In genomic region chr19:46983097-46983496, GRCh38 we compare ENCODE assay signal across 24 cellular contexts. TPM values are rescaled to one million over a fixed set of nuclear protein-coding genes. Genes with fewer than 3 reads are reported as not detected.
DNase-seq lines count a peak whose midpoint lies in the region; ATAC-seq, FAIRE-seq and TF ChIP-seq lines count a peak whose summit lies in the region.
"Had no signal": no experiment of that assay in that cellular context is flagged by ENCODE, and none has a peak within 500 bp of the region (broad histone marks: within the 10 kb centered on the region; RNA-seq: fewer than 3 reads in every experiment).

No MANE protein-coding gene starts in this region.

- H3K27ac ChIP-seq in 22Rv1 (peak overlapping the region; percentile 61; the same call in 1 of the 2 replicates), K562 (ENCODE audit: extremely low read depth, low read depth, low read length) (no peak overlapping the region), osteoblast (ENCODE audit: low read depth, low read length) (peak overlapping the region; percentile 82)
- H3K27ac ChIP-seq: BLaER1, Peyer's patch, SK-N-MC had no signal

- intact Hi-C loops in K562 (cut with micrococcal nuclease), result no loop called here

- no peak for TF ChIP-seq EP300 in K562 (IDR thresholded peaks at IDR 0.05; ENCODE audit: low read length)

- POLR2A ChIA-PET in K562 (lab: Yijun Ruan, JAX), result no interaction called here

- H2AFZ ChIP-seq in K562 (ENCODE audit: low read depth, low read length) (no peak overlapping the region), osteoblast (ENCODE audit: low read length) (no peak overlapping the region)

- TF ChIP-seq POLR2A in K562 (conservative IDR thresholded peaks at IDR 0.05), result no peak

- no peak for FAIRE-seq in K562 (lab: Jason Lieb, UNC)
- FAIRE-seq: D721Med, G401.6 had no signal

- H3K4me3 Mint-ChIP-seq in HFFc6, result no peak overlapping the region
- no peak overlapping the region for H3K4me3 Mint-ChIP-seq in stimulated activated memory B cell treated with anti-CD40 and anti-IgM and Interleukin-4, amounts not matched to agents 10 μg/mL and 1 μg/mL and 100 μg/mL, for 72 hours
- H3K4me3 Mint-ChIP-seq: CD4-positive, CD25-positive, alpha-beta regulatory T cell had no signal

- H3K4me3 ChIP-seq in K562 (no peak overlapping the region), osteoblast (ENCODE audit: insufficient read depth, low read length) (no peak overlapping the region)
- H3K4me3 ChIP-seq: BLaER1, MG63, Peyer's patch, SK-N-MC had no signal

- H3K9me3 Mint-ChIP-seq in HFFc6, result no peaks in the 10 kb centered on the region
- H3K9me3 Mint-ChIP-seq in stimulated activated memory B cell treated with anti-CD40 and anti-IgM and Interleukin-4, amounts not matched to agents 10 μg/mL and 1 μg/mL and 100 μg/mL, for 72 hours, result no peaks in the 10 kb centered on the region
- H3K9me3 Mint-ChIP-seq: CD4-positive, CD25-positive, alpha-beta regulatory T cell had no signal

- peaks cover 6% of the 10 kb centered on the region for H3K27me3 Mint-ChIP-seq in HFFc6 (ENCODE audit: insufficient read depth)
- H3K27me3 Mint-ChIP-seq in stimulated activated memory B cell treated with anti-CD40 and anti-IgM and Interleukin-4, amounts not matched to agents 10 μg/mL and 1 μg/mL and 100 μg/mL, for 72 hours, result no peaks in the 10 kb centered on the region
- H3K27me3 Mint-ChIP-seq: CD4-positive, CD25-positive, alpha-beta regulatory T cell had no signal

- no peaks in the 10 kb centered on the region for H3K9me3 ChIP-seq in K562 (replicated peaks; ENCODE audit: control insufficient read depth, insufficient read depth, low read depth, low read length)
- no peaks in the 10 kb centered on the region for H3K9me3 ChIP-seq in osteoblast (ENCODE audit: low read depth, low read length)
- H3K9me3 ChIP-seq: BLaER1, MG63, Peyer's patch had no signal

- H3K9ac ChIP-seq in K562 (ENCODE audit: insufficient read depth in 1 of 2, low read depth in 2 of 2, low read length in 2 of 2), result no peak overlapping the region
- H3K9ac ChIP-seq: BLaER1 had no signal

- in situ Hi-C loops in K562 (cut with MboI) (no loop called here), G401 (cut with HindIII; ENCODE audit: low sequenced_read_pairs) (loop anchor here (25.0 kb wide), 1 partner anchor 96 kb away; no protein-coding TSS in a partner anchor)

- H3K4me2 ChIP-seq in K562 (ENCODE audit: insufficient read depth, low read length), result no peak overlapping the region
- no peak overlapping the region for H3K4me2 ChIP-seq in osteoblast (ENCODE audit: insufficient read depth, low read length)
- H3K4me2 ChIP-seq: BLaER1 had no signal

- 87% methylated on average over 6 of the region's 6 CpGs for WGBS in K562 (ENCODE audit: insufficient coverage, low coverage, missing lambda C conversion rate)

- H3K36me3 ChIP-seq in K562 (ENCODE audit: control insufficient read depth, insufficient read depth, low read length), result peaks cover under 1% of the 10 kb centered on the region; the same call in 2 of the 3 replicates
- peaks cover 7% of the 10 kb centered on the region for H3K36me3 ChIP-seq in osteoblast (ENCODE audit: insufficient read depth, low read length)

- CTCF ChIA-PET in K562 (lab: Yijun Ruan, JAX; ENCODE audit: low intra/inter-chr PET ratio), result no interaction called here

- ATAC-seq in K562 (no peak), HG03196 (IDR thresholded peaks at IDR 0.05; ENCODE audit: unreplicated experiment) (no peak)
- ATAC-seq in stimulated activated memory B cell treated with anti-CD40 and anti-IgM and Interleukin-4, amounts not matched to agents 10 μg/mL and 1 μg/mL and 100 μg/mL, for 72 hours, result no peak

- H3K4me1 ChIP-seq in K562 (replicated peaks in 1 of 2; ENCODE audit: control insufficient read depth in 2 of 2, insufficient read depth in 2 of 2, low read length in 2 of 2), result peaks cover under 1 to 10% of the 10 kb centered on the region in 2 experiments; a peak in 4 of 5 replicates
- H3K4me1 ChIP-seq in osteoblast (ENCODE audit: insufficient read depth, low read length), result peaks cover 44% of the 10 kb centered on the region

- no TSS peak for BruUV-seq in K562 (replicated peaks; lab: Mats Ljungman, UMichigan)

- H3K36me3 Mint-ChIP-seq in HFFc6 (ENCODE audit: low read depth), result peaks cover 13% of the 10 kb centered on the region
- H3K36me3 Mint-ChIP-seq in stimulated activated memory B cell treated with anti-CD40 and anti-IgM and Interleukin-4, amounts not matched to agents 10 μg/mL and 1 μg/mL and 100 μg/mL, for 72 hours, result peaks cover 8% of the 10 kb centered on the region
- H3K36me3 Mint-ChIP-seq: CD4-positive, CD25-positive, alpha-beta regulatory T cell had no signal

- H3K27me3 ChIP-seq in K562 (ENCODE audit: control insufficient read depth in 2 of 2, insufficient read depth in 2 of 2, low read length in 2 of 2) (no peaks in the 10 kb centered on the region), osteoblast (ENCODE audit: insufficient read depth, low read length) (no peaks in the 10 kb centered on the region)
- H3K27me3 ChIP-seq: BLaER1, MG63, Peyer's patch had no signal

- TF ChIP-seq CTCF in 22Rv1 (IDR thresholded peaks at IDR 0.05) (no peak), HFFc6 (IDR thresholded peaks at IDR 0.05) (no peak), K562 (IDR thresholded peaks at IDR 0.05 in 2 of 3, conservative IDR thresholded peaks at IDR 0.05 in 1 of 3; ENCODE audit: insufficient read depth in 2 of 3, low read depth in 1 of 3, low read length in 3 of 3) (no peak), osteoblast (IDR thresholded peaks at IDR 0.05; ENCODE audit: extremely low read depth, low read depth, low read length) (no peak)

- TF ChIP-seq RAD21 in K562 (CRISPR knock-in tag; conservative IDR thresholded peaks at IDR 0.05 in 1 of 2, IDR thresholded peaks at IDR 0.05 in 1 of 2), result no peak

- H3K4me1 Mint-ChIP-seq in HFFc6 (ENCODE audit: low read depth), result peaks cover 61% of the 10 kb centered on the region
- peaks cover 23% of the 10 kb centered on the region for H3K4me1 Mint-ChIP-seq in stimulated activated memory B cell treated with anti-CD40 and anti-IgM and Interleukin-4, amounts not matched to agents 10 μg/mL and 1 μg/mL and 100 μg/mL, for 72 hours

- DNase-seq in HFFc6, result no peak
- DNase-seq in K562 (ENCODE audit: extremely low read depth in 1 of 4, low spot score in 3 of 4), result no peak
- no peak for DNase-seq in osteoblast (ENCODE audit: insufficient read length, low spot score, missing footprints)
- DNase-seq in G401 (ENCODE audit: low spot score), result no peak
- DNase-seq in NCI-H345 treated with DMSO at 0.1 percent for 48 hours (lab: John Stamatoyannopoulos, UW; ENCODE audit: unreplicated experiment), result no peak
- DNase-seq: CD4-positive, CD25-positive, alpha-beta regulatory T cell; GOT3; KG1; NCI-H1694; NCI-H2029 treated with DMSO at 0.1 percent for 48 hours; NCI-H526 treated with DMSO at 0.1 percent for 48 hours; OCI-M1; Peyer's patch; SIG-M5 had no signal

- peak overlapping the region; percentile 49; the same call in 1 of the 2 replicates for H3K27ac Mint-ChIP-seq in HFFc6
- H3K27ac Mint-ChIP-seq in stimulated activated memory B cell treated with anti-CD40 and anti-IgM and Interleukin-4, amounts not matched to agents 10 μg/mL and 1 μg/mL and 100 μg/mL, for 72 hours, result no peak overlapping the region

- peaks cover 3% of the 10 kb centered on the region for H3K9me1 ChIP-seq in K562 (ENCODE audit: control insufficient read depth, insufficient read depth, low read length)

- H3K79me2 ChIP-seq in K562 (ENCODE audit: control insufficient read depth, insufficient read depth, low read length) (no peaks in the 10 kb centered on the region; the same call in 2 of the 3 replicates), osteoblast (ENCODE audit: insufficient read depth, low read length) (peaks cover 63% of the 10 kb centered on the region)

- H4K20me1 ChIP-seq in K562 (replicated peaks; ENCODE audit: control insufficient read depth, insufficient read depth, low read length) (no peaks in the 10 kb centered on the region), osteoblast (ENCODE audit: insufficient read depth, low read length) (no peaks in the 10 kb centered on the region)

TF ChIP-seq in K562, 482 proteins besides CTCF, POLR2A, EP300 and RAD21:
- no peak for TF ChIP-seq TFAP4 (CRISPR knock-in tag; IDR thresholded peaks at IDR 0.05; ENCODE audit: borderline replicate concordance)
- 0 out of 4 replicates have a peak, but pooled peaks have one; percentile 21 to 23 for TF ChIP-seq KDM1A (IDR thresholded peaks at IDR 0.05)
- peak; percentile 62; the same call in 1 of the 2 replicates for TF ChIP-seq BCOR (IDR thresholded peaks at IDR 0.05)
- peak; percentile 88 for TF ChIP-seq RBM25 (IDR thresholded peaks at IDR 0.05; ENCODE audit: low read depth, low read length, severe bottlenecking)

RNA-seq across cellular contexts. Expression of gene NPAS1, which starts 36.5 kb away (rescaled TPM):
- total RNA-seq in HFFc6 (2021; fragmentation: NEBNext Ultra II Directional; extraction: Animal tissue kit (Norgen Biotek cat#: 25700)), result 10 to 100 TPM in 1 of 6 experiments, 1 to 10 TPM in 5; 2.2 to 11.5 (median 3.6) TPM
- 1.2 and 8.1 TPM in 2 replicates for total RNA-seq in K562 (2011; cell fraction: chromatin; rRNA removed; ENCODE audit: low replicate concordance)
- total RNA-seq in K562 (2011; cell fraction: nucleolus; rRNA removed), result 4.9 and 6.5 TPM in 2 replicates
- total RNA-seq in K562 (2011; cell fraction: nucleoplasm; rRNA removed), result 2.3 and 3.4 TPM in 2 replicates
- total RNA-seq in K562 (2014; rRNA removed) (1.2 and 2.0 TPM in 2 replicates), K562 (2014; rRNA removed; fragmentation: Illumina TruSeq; extraction: Trizol) (0.13 and 0.58 TPM in 2 replicates), K562 (2015; rRNA removed; fragmentation: Illumina TruSeq; extraction: Trizol) (2.5 and 2.9 TPM in 2 replicates), K562 (2021) (5.2 and 5.3 TPM in 2 replicates), osteoblast (0.72 and 1.2 TPM in 2 replicates)
- polyA plus RNA-seq in K562 (2011; rRNA removed) (1.6 and 2.4 TPM in 2 replicates), K562 (2014; fragmentation: Illumina TruSeq; extraction: Trizol) (1.2 and 3.2 TPM in 2 replicates), K562 (2014; fragmentation: Nextera tagmentation; extraction: Ambion mirVana) (not detected), K562 (2014; rRNA removed) (3.0 and 4.6 TPM in 2 replicates)
- polyA plus RNA-seq in K562 (2011; cell fraction: cytosol; rRNA removed), result 3.2 and 9.4 TPM in 2 replicates
- polyA plus RNA-seq in K562 (2011; cell fraction: nucleus; rRNA removed), result 6.0 and 12.1 TPM in 2 replicates
- 6.3 and 16.7 TPM in 2 replicates for polyA plus RNA-seq in K562 (2012)
- 0.39 and 0.77 TPM in 2 replicates for polyA minus RNA-seq in K562 (2011; rRNA and poly(A)+ RNA removed)
- 2.5 and 3.5 TPM in 2 replicates for polyA minus RNA-seq in K562 (2011; cell fraction: cytosol; rRNA and poly(A)+ RNA removed)
- polyA minus RNA-seq in K562 (2011; cell fraction: nucleus; rRNA and poly(A)+ RNA removed), result 2.0 and 2.9 TPM in 2 replicates
- total RNA-seq in G401 (2014; rRNA removed; shearing (Covaris generic)), result 5.2 and 7.7 TPM in 2 replicates
- total RNA-seq: Daoy, HT1080, Peyer's patch had no signal
